Comparison of ENCODE assay signal across 15 cellular contexts in the genomic region with DNA sequence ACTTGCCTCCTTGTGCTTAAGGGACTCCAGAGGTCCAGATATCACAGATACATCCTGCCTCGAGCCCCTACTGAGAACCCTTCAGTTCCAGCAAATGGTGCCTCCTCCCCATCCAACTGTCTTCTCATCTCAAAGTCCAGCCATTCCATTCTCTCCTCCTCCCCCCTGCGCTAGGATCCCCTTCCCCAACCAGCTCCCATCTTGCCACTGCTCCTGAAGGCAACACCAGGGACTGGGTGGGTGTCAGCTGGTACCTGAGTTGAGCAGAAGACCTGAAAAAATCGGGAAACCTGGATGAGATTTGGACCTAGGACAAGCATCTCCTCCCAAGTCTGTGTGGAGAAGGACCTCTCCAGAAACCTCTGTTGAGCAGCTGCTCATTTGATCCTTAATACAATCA. TPM values are rescaled to one million over a fixed set of nuclear protein-coding genes. Genes with fewer than 3 reads are reported as not detected.
DNase-seq lines count a peak whose midpoint lies in the region; ATAC-seq and TF ChIP-seq lines count a peak whose summit lies in the region.
"Had no signal": no experiment of that assay in that cellular context is flagged by ENCODE, and none has a peak within 500 bp of the region (broad histone marks: within the 10 kb centered on the region; RNA-seq: fewer than 3 reads in every experiment).

No MANE protein-coding gene starts in this region.

- no peak overlapping the region for H3K27ac ChIP-seq in OCI-LY3 (ENCODE audit: low read length)
- H3K27ac ChIP-seq: C4-2B, HL-60 had no signal

- H4K20me1 ChIP-seq in OCI-LY3 (ENCODE audit: insufficient read depth, low read length), result no peaks in the 10 kb centered on the region; the same call in 1 of the 2 replicates

- H3K9me3 ChIP-seq in OCI-LY3 (ENCODE audit: insufficient read depth, low read length), result no peaks in the 10 kb centered on the region
- H3K9me3 ChIP-seq: Caco-2 had no signal

- no peaks in the 10 kb centered on the region for H3K36me3 Mint-ChIP-seq in nephron (ENCODE audit: low read depth)
- H3K36me3 Mint-ChIP-seq in osteocyte (ENCODE audit: unreplicated experiment), result no peaks in the 10 kb centered on the region
- H3K36me3 Mint-ChIP-seq in activated naive CD4-positive, alpha-beta T cell treated with anti-CD3 and anti-CD28 coated beads, Interleukin-2, amount 50 U/mL, for 72 hours, result peaks cover 0 to 4% of the 10 kb centered on the region in 2 donors
- H3K36me3 Mint-ChIP-seq in mesothelial cell of epicardium, result no peaks in the 10 kb centered on the region

- H3K4me1 ChIP-seq in OCI-LY3 (ENCODE audit: low read length), result peaks cover 18% of the 10 kb centered on the region
- H3K4me1 ChIP-seq: Caco-2 had no signal

- peak overlapping the region; percentile 57 for H3K4me2 ChIP-seq in OCI-LY3 (ENCODE audit: low read length)

- no peak for ATAC-seq in GM19397 (IDR thresholded peaks at IDR 0.05; ENCODE audit: unreplicated experiment)
- ATAC-seq in activated naive CD4-positive, alpha-beta T cell treated with anti-CD3 and anti-CD28 coated beads, Interleukin-2, amount 50 U/mL, for 72 hours, result no peak

- DNase-seq in osteocyte (ENCODE audit: extremely low spot score, unreplicated experiment) (no peak), NCI-H446 (lab: John Stamatoyannopoulos, UW) (no peak), mesothelial cell of epicardium (ENCODE audit: low spot score in 2 of 2, unreplicated experiment in 2 of 2) (no peak)
- no peak for DNase-seq in activated naive CD4-positive, alpha-beta T cell treated with anti-CD3 and anti-CD28 coated beads, Interleukin-2, amount 50 U/mL, for 72 hours (ENCODE audit: low spot score in 2 of 2)
- DNase-seq: ACHN; Caco-2; CD4-positive, alpha-beta T cell; GOT3; H9 had no signal

- H3K27me3 ChIP-seq in OCI-LY3 (ENCODE audit: low read depth, low read length), result no peaks in the 10 kb centered on the region

- H3K4me3 Mint-ChIP-seq in nephron, result peak overlapping the region; percentile 45 to 62 (median 53)
- H3K4me3 Mint-ChIP-seq in osteocyte (ENCODE audit: unreplicated experiment), result peak overlapping the region; percentile 14
- H3K4me3 Mint-ChIP-seq in mesothelial cell of epicardium, result no peak overlapping the region
- H3K4me3 Mint-ChIP-seq: H9 had no signal

- H3K27me3 Mint-ChIP-seq in nephron (ENCODE audit: low read depth), result peaks cover 33% of the 10 kb centered on the region
- no peaks in the 10 kb centered on the region for H3K27me3 Mint-ChIP-seq in osteocyte (ENCODE audit: unreplicated experiment)
- H3K27me3 Mint-ChIP-seq in mesothelial cell of epicardium (ENCODE audit: low read depth), result peaks cover 39% of the 10 kb centered on the region

- H3K4me3 ChIP-seq in OCI-LY3 (ENCODE audit: low read length), result no peak overlapping the region

- H3K4me1 Mint-ChIP-seq in nephron (no peaks in the 10 kb centered on the region), osteocyte (ENCODE audit: unreplicated experiment) (no peaks in the 10 kb centered on the region), mesothelial cell of epicardium (no peaks in the 10 kb centered on the region)

- H2AFZ ChIP-seq in OCI-LY3 (ENCODE audit: low read depth, low read length), result no peak overlapping the region

- H3K36me3 ChIP-seq in OCI-LY3 (replicated peaks; ENCODE audit: low read depth, low read length), result no peaks in the 10 kb centered on the region

- no peaks in the 10 kb centered on the region for H3K79me2 ChIP-seq in OCI-LY3 (ENCODE audit: low read length)

- no peaks in the 10 kb centered on the region for H3K9me3 Mint-ChIP-seq in nephron
- H3K9me3 Mint-ChIP-seq in osteocyte (ENCODE audit: unreplicated experiment), result no peaks in the 10 kb centered on the region
- peaks cover 0 to 3% of the 10 kb centered on the region in 2 donors for H3K9me3 Mint-ChIP-seq in activated naive CD4-positive, alpha-beta T cell treated with anti-CD3 and anti-CD28 coated beads, Interleukin-2, amount 50 U/mL, for 72 hours
- peaks cover 3% of the 10 kb centered on the region for H3K9me3 Mint-ChIP-seq in mesothelial cell of epicardium
- H3K9me3 Mint-ChIP-seq: CD4-positive, alpha-beta T cell had no signal

- H3K9ac ChIP-seq in OCI-LY3 (ENCODE audit: low read length), result no peak overlapping the region

- H3K27ac Mint-ChIP-seq in nephron, result no peak overlapping the region
- H3K27ac Mint-ChIP-seq in osteocyte (ENCODE audit: unreplicated experiment), result no peak overlapping the region
- H3K27ac Mint-ChIP-seq in activated naive CD4-positive, alpha-beta T cell treated with anti-CD3 and anti-CD28 coated beads, Interleukin-2, amount 50 U/mL, for 72 hours, result no peak overlapping the region
- no peak overlapping the region for H3K27ac Mint-ChIP-seq in mesothelial cell of epicardium
- H3K27ac Mint-ChIP-seq: CD4-positive, alpha-beta T cell; H9 had no signal

- TF ChIP-seq CTCF in OCI-LY3 (IDR thresholded peaks at IDR 0.05; ENCODE audit: low read depth, low read length) (no peak), nephron (IDR thresholded peaks at IDR 0.05; ENCODE audit: unreplicated experiment in 3 of 3) (no peak), osteocyte (IDR thresholded peaks at IDR 0.05) (no peak), mesothelial cell of epicardium (IDR thresholded peaks at IDR 0.05; ENCODE audit: unreplicated experiment) (no peak)

RNA-seq across cellular contexts. Expression of gene AP3B2, which starts 2.4 kb away (rescaled TPM):
- total RNA-seq in osteocyte (0.51 TPM in 1 of 2 replicates, not detected in the other), mesothelial cell of epicardium (1.3 to 2.5 TPM (median 2.4 TPM) in 3 replicates)
- total RNA-seq in activated naive CD4-positive, alpha-beta T cell treated with anti-CD3 and anti-CD28 coated beads, Interleukin-2, amount 50 U/mL, for 72 hours, result 1 to 10 TPM in 1 of 2 donors, under 1 TPM in 1; 0.18 to 1.4 TPM
- total RNA-seq: HT1080 had no signal
